In the genomic region with DNA sequence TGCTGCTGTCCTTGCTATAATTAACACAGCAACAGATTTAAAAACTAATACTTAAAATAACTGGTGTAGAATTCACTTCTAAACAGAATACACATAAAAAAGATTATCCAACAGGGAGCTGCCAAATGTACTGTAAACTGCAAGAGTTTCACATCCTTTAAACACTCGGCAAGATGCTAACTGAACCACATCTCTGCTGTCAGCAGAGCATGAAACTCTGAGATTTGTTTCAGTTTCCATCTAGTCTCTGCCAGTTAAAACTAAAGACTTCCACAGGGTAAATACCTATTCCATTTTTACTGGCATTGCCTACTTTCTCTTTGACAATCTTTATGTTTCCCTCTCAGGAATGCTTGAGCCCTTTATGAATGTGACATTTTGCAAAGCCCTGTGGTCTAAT, we compare ENCODE assay signal across 13 cellular contexts.
A peak's percentile ranks its signal among the peaks of the same experiment; 100 is the strongest.
DNase-seq lines count a peak whose midpoint lies in the region; ATAC-seq, FAIRE-seq and TF ChIP-seq lines count a peak whose summit lies in the region.
"Had no signal": no experiment of that assay in that cellular context is flagged by ENCODE, and none has a peak within 500 bp of the region (broad histone marks: within the 10 kb centered on the region; RNA-seq: fewer than 3 reads in every experiment).

No MANE protein-coding gene starts in this region.

- ATAC-seq in GM21360 (IDR thresholded peaks at IDR 0.05; ENCODE audit: unreplicated experiment) (peak; percentile 99), HG03159 (IDR thresholded peaks at IDR 0.05; ENCODE audit: unreplicated experiment) (peak; percentile 99)

- no peaks in the 10 kb centered on the region for H3K9me3 Mint-ChIP-seq in chondrocyte (ENCODE audit: low read depth)

- peak overlapping the region; percentile 38 for H3K27ac Mint-ChIP-seq in chondrocyte (ENCODE audit: unreplicated experiment)
- H3K27ac Mint-ChIP-seq: mesothelial cell of epicardium had no signal

- no peak overlapping the region for H3K4me3 Mint-ChIP-seq in chondrocyte (ENCODE audit: unreplicated experiment)
- H3K4me3 Mint-ChIP-seq: mesothelial cell of epicardium had no signal

- FAIRE-seq in GM12892 (lab: Jason Lieb, UNC) = peak; percentile 89
- FAIRE-seq: G401.6 had no signal

- H3K4me1 Mint-ChIP-seq in chondrocyte (ENCODE audit: low read depth) = peaks cover 23% of the 10 kb centered on the region

- H3K27me3 Mint-ChIP-seq in chondrocyte (ENCODE audit: low read depth) = no peaks in the 10 kb centered on the region

- DNase-seq in GM12892 (ENCODE audit: insufficient read length) (no peak), chondrocyte (ENCODE audit: low spot score) (no peak), 8988T (no peak), GF-D8 (lab: John Stamatoyannopoulos, UW) (no peak), KG1 (lab: John Stamatoyannopoulos, UW) (no peak)
- no peak for DNase-seq in stimulated activated naive CD4-positive, alpha-beta T cell treated with Interleukin-2 at 50 U/mL for 16 hours (lab: John Stamatoyannopoulos, UW)
- DNase-seq: activated CD4-positive, alpha-beta T cell treated with anti-CD3 and anti-CD28 coated beads for 48 hours; dorsolateral prefrontal cortex; NCI-H1694 had no signal

- no peak for TF ChIP-seq CTCF in chondrocyte (IDR thresholded peaks at IDR 0.05)

- no peak for TF ChIP-seq POLR2A in GM12892 (IDR thresholded peaks at IDR 0.05; ENCODE audit: low read depth, low read length)

- no peaks in the 10 kb centered on the region for H3K36me3 Mint-ChIP-seq in chondrocyte (ENCODE audit: low read depth)
- H3K36me3 Mint-ChIP-seq: mesothelial cell of epicardium had no signal
